Comparison of ENCODE assay signal across 31 cellular contexts in the genomic region with DNA sequence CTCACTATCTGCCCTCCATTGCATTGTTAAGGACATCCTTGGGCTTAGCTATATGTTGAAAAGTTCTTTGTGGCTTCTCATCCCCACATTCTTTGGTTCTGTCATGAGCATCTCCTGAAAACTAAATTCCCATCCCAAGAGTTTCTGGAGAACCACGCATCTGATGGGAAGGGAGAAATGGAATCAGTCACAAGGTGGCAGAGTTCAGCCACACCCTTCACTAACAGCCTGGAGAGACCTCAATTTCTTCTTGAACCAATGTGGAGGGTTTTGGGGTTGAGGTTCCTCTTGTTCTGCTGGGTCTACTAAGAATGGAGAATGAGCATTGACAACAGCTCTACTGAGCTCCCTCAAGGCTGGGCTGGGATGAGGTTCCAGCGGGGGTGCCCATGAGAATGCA. TPM values are rescaled to one million over a fixed set of nuclear protein-coding genes. Genes with fewer than 3 reads are reported as not detected.
"Had no signal": no experiment of that assay in that cellular context is flagged by ENCODE, and none has a peak within 500 bp of the region (broad histone marks: within the 10 kb centered on the region; RNA-seq: fewer than 3 reads in every experiment).

No MANE protein-coding gene starts in this region.

- H3K4me1 ChIP-seq: Peyer's patch had no signal

- H3K9me3 ChIP-seq: Peyer's patch had no signal

- H3K36me3 ChIP-seq: cardiac muscle cell, Peyer's patch had no signal

- ATAC-seq: activated CD8-positive, alpha-beta T cell treated with anti-CD3 and anti-CD28 coated beads for 36 hours; activated T-cell treated with anti-CD3 and anti-CD28 coated beads, Interleukin-2, amount 50 U/mL, for 72 hours; activated T-helper 17 cell treated with anti-CD3 and anti-CD28 coated beads, Interleukin-2, amount 50 U/mL, for 72 hours; PC-3; SK-N-SH treated with all-trans-retinoic acid at 6 μM for 48 hours; T-cell; T-helper 17 cell had no signal

- H3K27me3 ChIP-seq: Peyer's patch had no signal

- DNase-seq: activated CD4-positive, alpha-beta T cell treated with anti-CD3 and anti-CD28 coated beads, Interleukin-2, amount 10 ng/mL, durations not matched to agents 24 days and 14 days; activated CD4-positive, alpha-beta T cell treated with anti-CD3 and anti-CD28 coated beads, Interleukin-2, amount 50 U/mL, for 4 hours; activated CD8-positive, alpha-beta T cell treated with anti-CD3 and anti-CD28 coated beads for 36 hours; activated effector memory CD4-positive, alpha-beta T cell treated with anti-CD3 and anti-CD28 coated beads, Interleukin-2, amount 50 U/mL, for 16 hours; activated naive CD4-positive, alpha-beta T cell; activated naive CD4-positive, alpha-beta T cell treated with anti-CD3 and anti-CD28 coated beads, Interleukin-2, amount 50 U/mL, for 16 hours; activated naive CD8-positive, alpha-beta T cell treated with anti-CD3 and anti-CD28 coated beads for 36 hours; activated T-cell treated with anti-CD3 and anti-CD28 coated beads, Interleukin-2, amount 50 U/mL, for 1 hour; activated T-cell treated with anti-CD3 and anti-CD28 coated beads, Interleukin-2, amount 50 U/mL, for 72 hours; amniotic stem cell; aorta; Karpas-422; MM.1S; MV-4-11; NCI-H1092; NCI-H1436 treated with DMSO at 0.1 percent for 48 hours; NCI-H187; NCI-H2029 treated with DMSO at 0.1 percent for 48 hours; NCI-H226; NCI-H446 treated with DMSO at 0.1 percent for 48 hours; NCI-H524; PC-3; Peyer's patch; RPMI8226; SIG-M5; T-cell; T-helper 17 cell had no signal

- H3K4me3 ChIP-seq: cardiac muscle cell, Peyer's patch had no signal

- H3K27ac ChIP-seq: cardiac muscle cell, Peyer's patch had no signal

RNA-seq across cellular contexts. Expression of a gene that starts 15.6 kb away (rescaled TPM):
- total RNA-seq: activated CD4-positive, alpha-beta T cell treated with anti-CD3 and anti-CD28 coated beads, Interleukin-2, amount 10 ng/mL, durations not matched to agents 24 days and 14 days; activated CD8-positive, alpha-beta memory T cell treated with anti-CD3 and anti-CD28 coated beads for 36 hours; activated CD8-positive, alpha-beta T cell treated with anti-CD3 and anti-CD28 coated beads for 36 hours; activated naive CD8-positive, alpha-beta T cell treated with anti-CD3 and anti-CD28 coated beads for 36 hours; activated T-cell treated with anti-CD3 and anti-CD28 coated beads, Interleukin-2, amount 50 U/mL, for 72 hours; activated T-helper 17 cell treated with anti-CD3 and anti-CD28 coated beads, Interleukin-2, amount 50 U/mL, for 72 hours; PC-3; T-cell; T-helper 17 cell had no signal

RNA-seq across cellular contexts. Expression of a gene that starts 23.9 kb away (rescaled TPM):
- total RNA-seq: PC-3, T-helper 17 cell had no signal
